10 cellular contexts compared by ENCODE assay signal in the genomic region with DNA sequence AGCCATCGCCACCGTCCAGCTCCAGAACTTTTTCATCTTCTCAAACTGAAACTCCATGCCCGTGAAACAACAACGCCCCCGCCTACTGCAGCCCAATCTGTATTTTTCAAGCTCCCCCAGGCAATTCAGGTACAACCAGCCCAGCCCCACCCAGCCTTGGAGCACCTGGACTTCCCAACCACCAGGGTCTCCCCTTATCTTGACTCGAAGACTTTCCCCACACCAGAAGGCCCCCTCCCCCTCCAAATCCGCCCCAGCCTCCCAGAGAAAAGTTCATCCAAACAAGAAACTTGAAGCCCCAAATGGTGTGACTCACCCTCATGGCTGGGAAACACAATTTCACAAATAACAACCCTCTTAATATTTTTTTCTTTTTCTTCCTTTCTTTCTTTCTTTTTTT.
A peak's percentile ranks its signal among the peaks of the same experiment; 100 is the strongest.
DNase-seq lines count a peak whose midpoint lies in the region; ATAC-seq and TF ChIP-seq lines count a peak whose summit lies in the region.
"Had no signal": no experiment of that assay in that cellular context is flagged by ENCODE, and none has a peak within 500 bp of the region (broad histone marks: within the 10 kb centered on the region; RNA-seq: fewer than 3 reads in every experiment).

No MANE protein-coding gene starts in this region.

- no peak for TF ChIP-seq CTCF in astrocyte of the spinal cord (IDR thresholded peaks at IDR 0.05; ENCODE audit: low read depth, low read length)

- H3K27ac ChIP-seq in stomach smooth muscle (ENCODE audit: low read length), result peak overlapping the region; percentile 87

- DNase-seq in HCEC 1CT (peak; percentile 64), astrocyte of the spinal cord (ENCODE audit: low read depth, low spot score) (peak; percentile 83), hepatic stellate cell (ENCODE audit: low spot score) (peak; percentile 71), NCI-H69 (lab: John Stamatoyannopoulos, UW) (no peak), NCI-H82 treated with DMSO at 0.1 percent for 48 hours (lab: John Stamatoyannopoulos, UW; ENCODE audit: unreplicated experiment) (no peak)
- DNase-seq: dermis blood vessel endothelial cell, NCI-H524 had no signal

- H3K9ac ChIP-seq in stomach smooth muscle (ENCODE audit: low read length in 2 of 2), result peak overlapping the region in 1 of 2 donors; percentile 36

- H3K9me3 ChIP-seq in stomach smooth muscle (ENCODE audit: control insufficient read depth in 2 of 2, low read length in 2 of 2), result no peaks in the 10 kb centered on the region

- no peak overlapping the region for H3K4me3 ChIP-seq in astrocyte of the spinal cord (ENCODE audit: low read depth, low read length)
- peak overlapping the region in 1 of 2 donors; percentile 49 for H3K4me3 ChIP-seq in stomach smooth muscle (ENCODE audit: low read length in 2 of 2)

- H3K36me3 ChIP-seq in stomach smooth muscle (ENCODE audit: control insufficient read depth in 2 of 2, insufficient read depth in 2 of 2, low read length in 2 of 2), result peaks cover 18 to 20% of the 10 kb centered on the region in 2 donors

- in situ Hi-C loops in astrocyte of the spinal cord (cut with HindIII; ENCODE audit: low sequenced_read_pairs), result no loop called here

- ATAC-seq in HG02588 (IDR thresholded peaks at IDR 0.05; ENCODE audit: unreplicated experiment), result no peak
- no peak for ATAC-seq in GM18868 (IDR thresholded peaks at IDR 0.05; ENCODE audit: unreplicated experiment)

- H3K4me1 ChIP-seq in stomach smooth muscle (ENCODE audit: control insufficient read depth, insufficient read depth, low read length), result peaks cover 96% of the 10 kb centered on the region

- H3K27me3 ChIP-seq in stomach smooth muscle (ENCODE audit: control insufficient read depth in 1 of 2, insufficient read depth in 2 of 2, low read length in 2 of 2), result no peaks in the 10 kb centered on the region

Comparison
In these comparisons a context has a peak if more than half of its experiments do, and no peak if none do; other contexts are left out.
1. DNase-seq: peak in HCEC 1CT (single experiment), astrocyte of the spinal cord (single experiment) and hepatic stellate cell (single experiment); none in NCI-H69 (single experiment) and NCI-H82 treated with DMSO at 0.1 percent for 48 hours (single experiment).